Comparison of ENCODE assay signal across 7 cellular contexts in genomic region chr6:127403636-127404035, GRCh38. TPM values are rescaled to one million over a fixed set of nuclear protein-coding genes. Genes with fewer than 3 reads are reported as not detected.
DNase-seq lines count a peak whose midpoint lies in the region; ATAC-seq and TF ChIP-seq lines count a peak whose summit lies in the region.

No MANE protein-coding gene starts in this region.

- peaks cover 0 to 4% (median 0%) of the 10 kb centered on the region in 4 donors for H3K4me1 ChIP-seq in esophagus muscularis mucosa

- H3K27ac Mint-ChIP-seq in nephron progenitor cell (peak overlapping the region; percentile 55), HFFc6 (no peak overlapping the region)

- WGBS in esophagus muscularis mucosa, result 98% methylated on average over 2 of the region's 2 CpGs

- H3K4me1 Mint-ChIP-seq in nephron progenitor cell, result peaks cover 5% of the 10 kb centered on the region
- H3K4me1 Mint-ChIP-seq in HFFc6 (ENCODE audit: low read depth), result peaks cover 21% of the 10 kb centered on the region

- ATAC-seq in GM18909 (IDR thresholded peaks at IDR 0.05; ENCODE audit: poor library complexity, unreplicated experiment), result peak; percentile 88
- ATAC-seq in GM21723 (IDR thresholded peaks at IDR 0.05; ENCODE audit: unreplicated experiment), result peak; percentile 88
- ATAC-seq in HG03442 (IDR thresholded peaks at IDR 0.05; ENCODE audit: unreplicated experiment), result peak; percentile 84

- H3K36me3 Mint-ChIP-seq in nephron progenitor cell (ENCODE audit: low read depth) (peaks cover 11% of the 10 kb centered on the region), HFFc6 (ENCODE audit: low read depth) (no peaks in the 10 kb centered on the region)

- H3K27me3 Mint-ChIP-seq in nephron progenitor cell (ENCODE audit: low read depth, poor library complexity), result no peaks in the 10 kb centered on the region
- H3K27me3 Mint-ChIP-seq in HFFc6 (ENCODE audit: insufficient read depth), result no peaks in the 10 kb centered on the region

- H3K27ac ChIP-seq in esophagus muscularis mucosa (replicated peaks in 1 of 4), result no peak overlapping the region

- no peak for DNase-seq in nephron progenitor cell
- DNase-seq in esophagus muscularis mucosa (ENCODE audit: extremely low spot score), result no peak
- no peak for DNase-seq in HFFc6
- no peak for DNase-seq in activated CD8-positive, alpha-beta memory T cell treated with anti-CD3 and anti-CD28 coated beads for 24 hours

- TF ChIP-seq EP300 in esophagus muscularis mucosa (IDR thresholded peaks at IDR 0.05), result no peak

- no peak for TF ChIP-seq CTCF in nephron progenitor cell (IDR thresholded peaks at IDR 0.05)
- TF ChIP-seq CTCF in esophagus muscularis mucosa (IDR thresholded peaks at IDR 0.05), result no peak
- TF ChIP-seq CTCF in HFFc6 (IDR thresholded peaks at IDR 0.05), result no peak

- no peak overlapping the region for H3K4me3 ChIP-seq in esophagus muscularis mucosa

- H3K27me3 ChIP-seq in esophagus muscularis mucosa, result no peaks in the 10 kb centered on the region

- intact Hi-C loops in esophagus muscularis mucosa (cut with DNase I), result no loop called here

- peaks cover 14% of the 10 kb centered on the region for H3K9me3 Mint-ChIP-seq in nephron progenitor cell
- no peaks in the 10 kb centered on the region; the same call in 1 of the 2 replicates for H3K9me3 Mint-ChIP-seq in HFFc6

- no peaks in the 10 kb centered on the region for H3K9me3 ChIP-seq in esophagus muscularis mucosa

- H3K36me3 ChIP-seq in esophagus muscularis mucosa, result no peaks in the 10 kb centered on the region

- no peak for TF ChIP-seq POLR2A in esophagus muscularis mucosa (IDR thresholded peaks at IDR 0.05; ENCODE audit: low read depth)

- H3K4me3 Mint-ChIP-seq in nephron progenitor cell (no peak overlapping the region), HFFc6 (no peak overlapping the region)

RNA-seq across cellular contexts. Expression of gene KIAA0408, which starts 55.6 kb away (rescaled TPM):
- total RNA-seq in esophagus muscularis mucosa, result 10 to 100 TPM; 19.1 to 41.5 (median 29.7) TPM
- total RNA-seq in HFFc6 (2021; fragmentation: NEBNext Ultra II Directional; extraction: Animal tissue kit (Norgen Biotek cat#: 25700)), result 1 to 10 TPM; 1.4 to 3.5 (median 2.3) TPM

Comparison
In these comparisons a context has a peak if more than half of its experiments do, and no peak if none do; other contexts are left out.
1. RNA of gene KIAA0408, which starts 55.6 kb away (total RNA-seq): 19.1 to 41.5 TPM in esophagus muscularis mucosa; 1.4 to 3.5 TPM in HFFc6; every median in the first group is over 4 times any median in the second.
2. Peak in every context shown above with its lines, with median percentiles within 50 percentile points of each other: ATAC-seq.